In the genomic region with DNA sequence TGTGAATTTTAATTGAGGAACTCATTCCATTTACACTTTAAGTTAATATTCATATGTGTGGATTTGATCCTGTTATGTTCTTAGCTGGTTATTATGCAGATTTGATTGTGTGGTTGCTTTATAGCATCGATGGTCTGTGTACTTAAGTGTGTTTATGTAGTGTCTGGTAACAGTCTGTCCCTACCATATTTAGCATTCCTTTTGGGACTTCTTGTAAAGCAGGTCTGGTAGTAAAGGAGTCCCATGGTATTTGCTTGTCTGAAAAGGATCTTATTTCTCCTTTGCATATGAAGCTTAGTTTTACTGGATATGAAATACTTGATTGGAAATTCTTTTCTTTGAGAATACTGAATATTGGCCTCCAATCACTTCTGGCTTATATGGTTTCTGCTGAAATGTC, we compare ENCODE assay signal across 29 cellular contexts.
DNase-seq lines count a peak whose midpoint lies in the region; ATAC-seq and TF ChIP-seq lines count a peak whose summit lies in the region.
"Had no signal": no experiment of that assay in that cellular context is flagged by ENCODE, and none has a peak within 500 bp of the region (broad histone marks: within the 10 kb centered on the region; RNA-seq: fewer than 3 reads in every experiment).

No MANE protein-coding gene starts in this region.

- CTCF ChIA-PET in PC-3 (lab: Charles Lee), result no interaction called here

- H3K9me3 ChIP-seq in prostate gland, result no peaks in the 10 kb centered on the region
- H3K9me3 ChIP-seq in PC-3 (ENCODE audit: low read length), result no peaks in the 10 kb centered on the region
- H3K9me3 ChIP-seq: A549, BE2C, BLaER1, Caco-2 had no signal

- no peaks in the 10 kb centered on the region for H3K79me2 ChIP-seq in PC-3 (ENCODE audit: low read length)

- intact Hi-C loops in prostate gland (cut with DNase I), result no loop called here
- intact Hi-C loops in PC-3 (cut with micrococcal nuclease), result no loop called here

- H3K27me3 ChIP-seq in prostate gland (replicated peaks; ENCODE audit: insufficient read depth) (no peaks in the 10 kb centered on the region), PC-3 (ENCODE audit: low read length) (no peaks in the 10 kb centered on the region)
- H3K27me3 ChIP-seq: BE2C had no signal

- 40% methylated on average over 1 of the region's 1 CpG for WGBS in prostate gland

- ATAC-seq in PC-3, result no peak
- ATAC-seq in HG03460 (IDR thresholded peaks at IDR 0.05; ENCODE audit: unreplicated experiment), result no peak
- ATAC-seq: A549; CD8-positive, alpha-beta T cell had no signal

- peak; percentile 19 for DNase-seq in LNCaP clone FGC (ENCODE audit: low read depth)
- DNase-seq in prostate gland (ENCODE audit: low spot score), result peak; percentile 3
- DNase-seq in PC-3, result no peak
- DNase-seq: 8988T; ACHN; AML-193; BE2C; C1 segment of cervical spinal cord; Caco-2; Calu3; CD4-positive, alpha-beta memory T cell; CD4-positive, alpha-beta T cell; CD4-positive, CD25-positive, alpha-beta regulatory T cell; CD8-positive, alpha-beta memory T cell; CD8-positive, alpha-beta T cell; COR-L47; DMS 273 treated with DMSO at 0.1 percent for 48 hours; DMS153; DMS53; DMS79; DMS79 treated with DMSO at 0.1 percent for 48 hours; DND-41; EL had no signal

- H3K4me1 ChIP-seq in prostate gland (replicated peaks), result no peaks in the 10 kb centered on the region
- no peaks in the 10 kb centered on the region for H3K4me1 ChIP-seq in PC-3 (ENCODE audit: insufficient read depth, low read length)
- H3K4me1 ChIP-seq: A549; BE2C; BLaER1; BLaER1 treated with 17β-estradiol and CSF1 and Interleukin-3, amounts not matched to agents 10 nM and 100 nM; Caco-2 had no signal

- H3F3A ChIP-seq in PC-3 (ENCODE audit: low read length, unreplicated experiment), result no peaks in the 10 kb centered on the region

- no peak for TF ChIP-seq POLR2A in prostate gland (IDR thresholded peaks at IDR 0.05)

- BruUV-seq in PC-3 (replicated peaks; lab: Mats Ljungman, UMichigan), result no TSS peak

- no peak overlapping the region for H3K4me3 ChIP-seq in LNCaP clone FGC (ENCODE audit: low read depth, low read length)
- no peak overlapping the region for H3K4me3 ChIP-seq in prostate gland
- H3K4me3 ChIP-seq in PC-3 (ENCODE audit: low read length), result no peak overlapping the region
- H3K4me3 ChIP-seq: A549; BLaER1; BLaER1 treated with 17β-estradiol and CSF1 and Interleukin-3, amounts not matched to agents 10 nM and 100 nM had no signal

- POLR2A ChIA-PET in PC-3 (lab: Charles Lee; ENCODE audit: unreplicated experiment), result no interaction called here

- no peak overlapping the region for H3K9ac ChIP-seq in PC-3 (ENCODE audit: low read length)
- H3K9ac ChIP-seq: BLaER1; BLaER1 treated with 17β-estradiol and CSF1 and Interleukin-3, amounts not matched to agents 10 nM and 100 nM had no signal

- TF ChIP-seq CTCF in LNCaP clone FGC (IDR thresholded peaks at IDR 0.05; ENCODE audit: control insufficient read depth, extremely low read depth, insufficient read depth), result no peak
- no peak for TF ChIP-seq CTCF in prostate gland (IDR thresholded peaks at IDR 0.05)
- no peak for TF ChIP-seq CTCF in PC-3 (conservative IDR thresholded peaks at IDR 0.05; ENCODE audit: low read depth, low read length)

- no peaks in the 10 kb centered on the region for H4K20me1 ChIP-seq in PC-3 (ENCODE audit: low read length)
- H4K20me1 ChIP-seq: BLaER1 treated with 17β-estradiol and CSF1 and Interleukin-3, amounts not matched to agents 10 nM and 100 nM had no signal

- H3K9me2 ChIP-seq in PC-3 (replicated peaks; ENCODE audit: low read length), result no peaks in the 10 kb centered on the region

- no peak overlapping the region for H2AFZ ChIP-seq in PC-3 (ENCODE audit: low read length)

- no peak overlapping the region for H3K4me2 ChIP-seq in PC-3 (ENCODE audit: low read length)
- H3K4me2 ChIP-seq: A549; BLaER1; BLaER1 treated with 17β-estradiol and CSF1 and Interleukin-3, amounts not matched to agents 10 nM and 100 nM had no signal

- H3K36me3 ChIP-seq in prostate gland (no peaks in the 10 kb centered on the region), PC-3 (ENCODE audit: low read depth, low read length) (no peaks in the 10 kb centered on the region)
- H3K36me3 ChIP-seq: BE2C; BLaER1; BLaER1 treated with 17β-estradiol and CSF1 and Interleukin-3, amounts not matched to agents 10 nM and 100 nM had no signal

- no peak overlapping the region for H3K27ac ChIP-seq in prostate gland
- H3K27ac ChIP-seq in PC-3 (ENCODE audit: low read length), result no peak overlapping the region
- H3K27ac ChIP-seq: 22Rv1; A549; BLaER1; BLaER1 treated with 17β-estradiol and CSF1 and Interleukin-3, amounts not matched to agents 10 nM and 100 nM; C4-2B had no signal
